Comparison of ENCODE assay signal across 8 cellular contexts in the genomic region with DNA sequence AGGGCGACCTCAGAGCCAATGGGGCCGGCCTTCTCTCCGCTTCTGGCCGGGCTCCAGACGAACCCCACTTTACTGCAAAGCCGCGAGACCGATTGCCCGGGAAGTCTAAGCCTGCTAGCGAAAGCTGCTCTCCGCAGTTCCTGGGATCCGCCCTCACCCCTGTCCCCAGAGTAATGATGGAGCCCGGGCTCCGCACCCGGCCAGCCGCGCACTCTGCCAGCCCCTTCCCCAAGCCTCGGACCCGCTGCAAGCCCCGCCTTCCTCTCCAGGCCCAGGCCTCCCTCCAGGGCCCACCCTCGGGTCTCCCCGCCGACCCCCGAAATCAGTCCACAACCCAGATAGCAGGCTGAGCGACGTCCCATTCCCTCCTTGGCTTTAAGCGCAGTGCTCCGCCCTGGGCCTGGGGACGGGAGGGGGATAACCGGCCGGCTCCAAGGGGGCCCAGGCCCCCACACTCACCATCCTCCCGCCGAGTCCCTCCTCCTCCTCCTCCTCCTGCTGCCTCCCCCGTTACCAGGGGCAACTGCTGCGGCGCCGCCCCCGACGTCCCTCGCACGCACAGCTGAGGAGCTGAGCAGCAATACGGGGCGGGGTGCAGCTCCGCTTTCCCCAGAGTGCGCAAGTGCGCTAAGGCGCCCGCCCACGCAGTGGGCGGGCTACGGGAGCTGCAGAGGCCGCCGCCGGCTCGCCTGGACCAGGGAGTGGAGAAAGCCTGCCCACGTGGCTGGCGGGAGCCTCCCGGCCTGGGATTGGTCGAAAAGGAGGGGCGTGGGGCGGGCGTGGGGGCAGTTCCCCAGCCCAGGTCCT. TPM values are rescaled to one million over a fixed set of nuclear protein-coding genes. Genes with fewer than 3 reads are reported as not detected.
DNase-seq lines count a peak whose midpoint lies in the region; ATAC-seq and TF ChIP-seq lines count a peak whose summit lies in the region.

A gene with protein sequence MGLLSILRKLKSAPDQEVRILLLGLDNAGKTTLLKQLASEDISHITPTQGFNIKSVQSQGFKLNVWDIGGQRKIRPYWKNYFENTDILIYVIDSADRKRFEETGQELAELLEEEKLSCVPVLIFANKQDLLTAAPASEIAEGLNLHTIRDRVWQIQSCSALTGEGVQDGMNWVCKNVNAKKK (minus strand): TSS at position 584 of the 807 bp plus-strand sequence. CDS start 122 bp downstream, at position 462.

- peaks cover 58% of the 10 kb centered on the region for H3K4me1 Mint-ChIP-seq in neural progenitor cell

- H2AFZ ChIP-seq in MM.1S (ENCODE audit: low read length) (peak within 1 kb of the TSS; percentile 96), neural progenitor cell (replicated peaks) (peak within 1 kb of the TSS; percentile 71)

- TF ChIP-seq CTCF in MM.1S (IDR thresholded peaks at IDR 0.05; ENCODE audit: low read length) (peak; percentile 59), foreskin keratinocyte (conservative IDR thresholded peaks at IDR 0.05) (peak; percentile 50), neural progenitor cell (IDR thresholded peaks at IDR 0.05) (peak; percentile 63)

- H3K4me1 ChIP-seq in HAP-1 = peaks cover 23% of the 10 kb centered on the region
- H3K4me1 ChIP-seq in MM.1S (ENCODE audit: low read length) = peaks cover 11% of the 10 kb centered on the region
- H3K4me1 ChIP-seq in foreskin keratinocyte = no peaks in the 10 kb centered on the region
- H3K4me1 ChIP-seq in neural progenitor cell = peaks cover 43% of the 10 kb centered on the region
- H3K4me1 ChIP-seq in stomach smooth muscle (ENCODE audit: control insufficient read depth, insufficient read depth, low read length) = peaks cover 19% of the 10 kb centered on the region

- H3K79me2 ChIP-seq in MM.1S (ENCODE audit: low read length) (peaks cover 94% of the 10 kb centered on the region), neural progenitor cell (ENCODE audit: low read depth) (peaks cover 91% of the 10 kb centered on the region)

- no peaks in the 10 kb centered on the region for H3K27me3 Mint-ChIP-seq in neural progenitor cell (ENCODE audit: insufficient read depth, low read depth)

- peak; percentile 96 for DNase-seq in GDM1 (lab: John Stamatoyannopoulos, UW)
- DNase-seq in HAP-1 (ENCODE audit: low spot score in 2 of 2) = peak; percentile 99
- DNase-seq in MM.1S = peak; percentile 99
- peak; percentile 94 for DNase-seq in SHP77 treated with DMSO at 0.1 percent for 48 hours (lab: John Stamatoyannopoulos, UW)
- peak; percentile 93 for DNase-seq in activated gamma-delta T cell treated with Interleukin-2 at 50 U/mL for 16 hours
- DNase-seq in foreskin keratinocyte = peak; percentile 94 to 95
- DNase-seq in neural progenitor cell (ENCODE audit: low spot score) = peak; percentile 100

- H3K9ac ChIP-seq in MM.1S (ENCODE audit: low read length) (peak within 1 kb of the TSS; percentile 100), neural progenitor cell (peak within 1 kb of the TSS; percentile 76), stomach smooth muscle (ENCODE audit: low read length in 2 of 2) (peak within 1 kb of the TSS; percentile 73 to 79)

- H3K9me2 ChIP-seq in MM.1S (replicated peaks; ENCODE audit: insufficient read depth, low read length) = no peaks in the 10 kb centered on the region

- H3K9me3 Mint-ChIP-seq in neural progenitor cell = no peaks in the 10 kb centered on the region

- H3K36me3 ChIP-seq in HAP-1 (replicated peaks) (peaks cover 4% of the 10 kb centered on the region; the same call in 1 of the 2 replicates), MM.1S (replicated peaks; ENCODE audit: insufficient read depth, low read length) (no peaks in the 10 kb centered on the region), neural progenitor cell (no peaks in the 10 kb centered on the region), stomach smooth muscle (ENCODE audit: control insufficient read depth in 2 of 2, insufficient read depth in 2 of 2, low read length in 2 of 2) (no peaks in the 10 kb centered on the region)

- peak within 1 kb of the TSS; percentile 93 for H3K27ac ChIP-seq in MM.1S (ENCODE audit: low read length)
- peak within 1 kb of the TSS; percentile 44 for H3K27ac ChIP-seq in foreskin keratinocyte
- H3K27ac ChIP-seq in neural progenitor cell = peak within 1 kb of the TSS; percentile 43
- peak within 1 kb of the TSS; percentile 67 for H3K27ac ChIP-seq in stomach smooth muscle (ENCODE audit: low read length)

- H3K4me2 ChIP-seq in MM.1S (ENCODE audit: low read depth, low read length) = peak within 1 kb of the TSS; percentile 99
- peak within 1 kb of the TSS; percentile 97 for H3K4me2 ChIP-seq in neural progenitor cell

- H4K20me1 ChIP-seq in MM.1S (ENCODE audit: insufficient read depth, low read length) (no peaks in the 10 kb centered on the region; the same call in 1 of the 2 replicates), neural progenitor cell (ENCODE audit: low read depth) (peaks cover 46% of the 10 kb centered on the region)

- no peaks in the 10 kb centered on the region for H3K9me3 ChIP-seq in HAP-1
- H3K9me3 ChIP-seq in MM.1S (replicated peaks; ENCODE audit: insufficient read depth, low read length) = no peaks in the 10 kb centered on the region
- H3K9me3 ChIP-seq in neural progenitor cell (ENCODE audit: low read depth) = no peaks in the 10 kb centered on the region
- H3K9me3 ChIP-seq in stomach smooth muscle (ENCODE audit: control insufficient read depth in 2 of 2, low read length in 2 of 2) = no peaks in the 10 kb centered on the region

- H3K27ac Mint-ChIP-seq in neural progenitor cell = peak within 1 kb of the TSS; percentile 88

- peaks cover 6% of the 10 kb centered on the region for H3K36me3 Mint-ChIP-seq in neural progenitor cell

- H3K4me3 ChIP-seq in HAP-1 (peak within 1 kb of the TSS; percentile 86), MM.1S (ENCODE audit: low read length) (peak within 1 kb of the TSS; percentile 100), neural progenitor cell (peak within 1 kb of the TSS; percentile 75), stomach smooth muscle (ENCODE audit: low read length in 2 of 2) (peak within 1 kb of the TSS; percentile 92 to 94)

- in situ Hi-C loops in HAP-1 (cut with MboI; ENCODE audit: low sequenced_read_pairs) = no loop called here

- H3K4me3 Mint-ChIP-seq in neural progenitor cell = peak within 1 kb of the TSS; percentile 94

- H3F3A ChIP-seq in MM.1S (ENCODE audit: insufficient read depth, low read length) = peaks cover 25% of the 10 kb centered on the region
- H3F3A ChIP-seq in neural progenitor cell (ENCODE audit: low read depth) = peaks cover 32% of the 10 kb centered on the region

- H3K27me3 ChIP-seq in HAP-1 (ENCODE audit: low read depth) (no peaks in the 10 kb centered on the region), MM.1S (replicated peaks; ENCODE audit: insufficient read depth, low read length) (no peaks in the 10 kb centered on the region), foreskin keratinocyte (no peaks in the 10 kb centered on the region), neural progenitor cell (no peaks in the 10 kb centered on the region), stomach smooth muscle (ENCODE audit: control insufficient read depth in 1 of 2, insufficient read depth in 2 of 2, low read length in 2 of 2) (no peaks in the 10 kb centered on the region)

- ATAC-seq in foreskin keratinocyte = peak; percentile 92

RNA-seq across cellular contexts. Expression of the gene that starts here (rescaled TPM):
- total RNA-seq in foreskin keratinocyte (9.3 and 10.0 TPM in 2 replicates), neural progenitor cell (ENCODE audit: low replicate concordance) (20.8 and 29.7 TPM in 2 replicates)
- 15.4 and 16.2 TPM in 2 replicates for polyA plus RNA-seq in foreskin keratinocyte

Comparison
In these comparisons a context has a peak if more than half of its experiments do, and no peak if none do; other contexts are left out.
1. Peak in every context shown above with its lines: DNase-seq, ATAC-seq, H3K4me3 ChIP-seq and H3K27ac ChIP-seq.
2. H3K27ac ChIP-seq: peak in every context shown above with its lines; median percentile 93 in MM.1S; 67 in stomach smooth muscle; 44 in foreskin keratinocyte; 43 in neural progenitor cell.